Comparison of ENCODE assay signal across 11 cellular contexts in genomic region chrX:147875866-147876596, GRCh38. TPM values are rescaled to one million over a fixed set of nuclear protein-coding genes. Genes with fewer than 3 reads are reported as not detected.
DNase-seq lines count a peak whose midpoint lies in the region; ATAC-seq, FAIRE-seq and TF ChIP-seq lines count a peak whose summit lies in the region.
"Had no signal": no experiment of that assay in that cellular context is flagged by ENCODE, and none has a peak within 500 bp of the region (broad histone marks: within the 10 kb centered on the region; RNA-seq: fewer than 3 reads in every experiment).

No MANE protein-coding gene starts in this region.

- FAIRE-seq in D721Med (lab: Jason Lieb, UNC) = no peak

- H3K27me3 ChIP-seq in foreskin keratinocyte = no peaks in the 10 kb centered on the region

- TF ChIP-seq CTCF in D721Med (IDR thresholded peaks at IDR 0.05; ENCODE audit: insufficient read depth, missing control alignments) (no peak), foreskin keratinocyte (conservative IDR thresholded peaks at IDR 0.05) (no peak)

- DNase-seq in left kidney (ENCODE audit: low read depth, low spot score) (peak; percentile 3), RKO (ENCODE audit: low spot score) (no peak), D721Med (ENCODE audit: insufficient read length, low spot score) (no peak), Ammon's horn (ENCODE audit: low spot score) (no peak), foreskin keratinocyte (no peak)
- DNase-seq: activated gamma-delta T cell, DND-41 had no signal

- H3K4me1 ChIP-seq in foreskin keratinocyte = no peaks in the 10 kb centered on the region

- no peak overlapping the region for H3K27ac ChIP-seq in foreskin keratinocyte
- H3K27ac ChIP-seq: SK-N-MC had no signal

- peak; percentile 99 for ATAC-seq in GM18870 (IDR thresholded peaks at IDR 0.05; ENCODE audit: unreplicated experiment)
- ATAC-seq in HG02588 (IDR thresholded peaks at IDR 0.05; ENCODE audit: unreplicated experiment) = peak; percentile 99
- peak; percentile 99 for ATAC-seq in HG03575 (IDR thresholded peaks at IDR 0.05; ENCODE audit: extremely low read depth, insufficient number of reproducible peaks, low FRiP score, unreplicated experiment)
- no peak for ATAC-seq in foreskin keratinocyte

RNA-seq across cellular contexts. Expression of gene FMR1, which starts 35.7 kb away (rescaled TPM):
- 24.7 and 26.4 TPM in 2 replicates for total RNA-seq in foreskin keratinocyte
- 8.2 and 9.9 TPM in 2 replicates for polyA plus RNA-seq in foreskin keratinocyte
